In genomic region chr11:134284349-134284748, GRCh38 we compare ENCODE assay signal across 9 cellular contexts. TPM values are rescaled to one million over a fixed set of nuclear protein-coding genes. Genes with fewer than 3 reads are reported as not detected.
"Had no signal": no experiment of that assay in that cellular context is flagged by ENCODE, and none has a peak within 500 bp of the region (broad histone marks: within the 10 kb centered on the region; RNA-seq: fewer than 3 reads in every experiment).

No MANE protein-coding gene starts in this region.

RNA-seq across cellular contexts. Expression of gene GLB1L3, which starts 8.2 kb away (rescaled TPM):
- total RNA-seq: left cardiac atrium, left colon, left ventricle myocardium inferior, left ventricle myocardium superior, lung microvascular endothelial cell, mesenteric fat pad, mesothelial cell of epicardium, mucosa of gallbladder, myocyte had no signal

RNA-seq across cellular contexts. Expression of gene GLB1L2, which starts 47.4 kb away (rescaled TPM):
- total RNA-seq: myocyte had no signal
